Comparison of ENCODE assay signal across 8 cellular contexts in the genomic region with DNA sequence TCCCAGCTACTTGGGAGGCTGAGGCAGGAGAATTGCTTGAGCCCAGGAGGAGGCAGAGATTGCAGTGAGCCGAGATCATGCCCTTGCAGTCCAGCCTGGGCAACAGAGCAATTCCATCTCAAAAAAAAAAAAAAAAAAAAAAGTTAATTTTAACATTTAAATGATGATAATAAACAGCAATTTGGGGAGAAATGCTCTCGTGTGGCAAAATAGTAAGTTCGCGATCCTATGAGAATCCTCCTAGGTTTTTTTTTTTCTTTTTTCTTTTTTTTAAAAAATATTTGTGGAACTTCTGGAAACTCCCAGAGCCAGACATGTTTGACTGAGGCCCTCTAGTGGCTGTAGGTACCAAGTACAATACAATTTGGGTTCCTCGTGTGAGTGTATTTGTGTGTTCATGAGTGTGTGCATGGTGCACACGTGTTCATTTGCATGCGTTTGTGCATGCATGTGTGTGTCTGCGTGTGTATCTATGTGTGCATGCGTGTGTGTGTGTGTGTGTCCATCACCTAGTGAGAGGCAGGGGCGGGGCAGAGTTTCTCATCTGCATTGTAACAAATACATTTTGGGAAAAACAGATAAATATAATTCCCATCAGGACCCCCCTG. TPM values are rescaled to one million over a fixed set of nuclear protein-coding genes. Genes with fewer than 3 reads are reported as not detected.
A peak's percentile ranks its signal among the peaks of the same experiment; 100 is the strongest.
DNase-seq lines count a peak whose midpoint lies in the region; ATAC-seq and TF ChIP-seq lines count a peak whose summit lies in the region.

No MANE protein-coding gene starts in this region.

- H3K4me3 ChIP-seq in DOHH2 (ENCODE audit: low read length) (peak overlapping the region; percentile 39), OCI-LY1 (ENCODE audit: low read depth, low read length, poor library complexity, severe bottlenecking) (no peak overlapping the region), adipocyte (ENCODE audit: low read length) (no peak overlapping the region), left ventricle myocardium inferior (no peak overlapping the region)

- H3K9me3 ChIP-seq in DOHH2 (ENCODE audit: control insufficient read depth, insufficient read depth, low read length) (peaks cover 7% of the 10 kb centered on the region; the same call in 1 of the 2 replicates), OCI-LY1 (ENCODE audit: low read length) (no peaks in the 10 kb centered on the region), adipocyte (ENCODE audit: control insufficient read depth, low read length) (no peaks in the 10 kb centered on the region), left ventricle myocardium inferior (replicated peaks) (no peaks in the 10 kb centered on the region)

- TF ChIP-seq CTCF in DOHH2 (IDR thresholded peaks at IDR 0.05; ENCODE audit: low read depth, low read length, poor library complexity, severe bottlenecking) = peak; percentile 77
- peak; percentile 76 for TF ChIP-seq CTCF in OCI-LY1 (IDR thresholded peaks at IDR 0.05; ENCODE audit: low read length)
- peak; percentile 77 for TF ChIP-seq CTCF in left ventricle myocardium inferior (IDR thresholded peaks at IDR 0.05; ENCODE audit: borderline replicate concordance)

- H3K4me1 ChIP-seq in DOHH2 (ENCODE audit: control insufficient read depth, low read length) = peaks cover 31% of the 10 kb centered on the region
- H3K4me1 ChIP-seq in OCI-LY1 (ENCODE audit: insufficient read depth, low read length, severe bottlenecking) = peaks cover 14% of the 10 kb centered on the region
- H3K4me1 ChIP-seq in adipocyte (ENCODE audit: control insufficient read depth, insufficient read depth, low read length) = no peaks in the 10 kb centered on the region
- H3K4me1 ChIP-seq in left ventricle myocardium inferior = no peaks in the 10 kb centered on the region

- H3K79me2 ChIP-seq in DOHH2 (ENCODE audit: control insufficient read depth, low read length) (no peaks in the 10 kb centered on the region), OCI-LY1 (ENCODE audit: insufficient read depth, low read length) (no peaks in the 10 kb centered on the region)

- H3K9ac ChIP-seq in OCI-LY1 (ENCODE audit: low read length) (no peak overlapping the region), adipocyte (ENCODE audit: low read length) (no peak overlapping the region)

- no peak overlapping the region for H3K27ac ChIP-seq in DOHH2 (ENCODE audit: low read depth, low read length)
- no peak overlapping the region for H3K27ac ChIP-seq in OCI-LY1 (ENCODE audit: low read depth, low read length, poor library complexity, severe bottlenecking)
- H3K27ac ChIP-seq in left ventricle myocardium inferior (replicated peaks) = no peak overlapping the region

- no peak overlapping the region for H2AFZ ChIP-seq in OCI-LY1 (ENCODE audit: low read length)

- H3F3A ChIP-seq in DOHH2 (ENCODE audit: control insufficient read depth, insufficient read depth) = peaks cover 7% of the 10 kb centered on the region; the same call in 1 of the 2 replicates
- H3F3A ChIP-seq in OCI-LY1 (ENCODE audit: insufficient read depth, low read length) = no peaks in the 10 kb centered on the region

- H3K4me2 ChIP-seq in DOHH2 (ENCODE audit: low read length) (peak overlapping the region; percentile 61), OCI-LY1 (ENCODE audit: low read length) (no peak overlapping the region)

- DNase-seq in HT1080 (ENCODE audit: low read depth) (peak; percentile 52), adipocyte (ENCODE audit: low read depth) (peak; percentile 91), left ventricle myocardium inferior (no peak), sciatic nerve (ENCODE audit: low spot score) (no peak)

- H4K20me1 ChIP-seq in DOHH2 (ENCODE audit: control insufficient read depth, insufficient read depth, low read depth, low read length) = no peaks in the 10 kb centered on the region
- H4K20me1 ChIP-seq in OCI-LY1 (ENCODE audit: insufficient read depth, low read length) = no peaks in the 10 kb centered on the region

- H3K36me3 ChIP-seq in DOHH2 (ENCODE audit: control insufficient read depth, low read length) (no peaks in the 10 kb centered on the region), OCI-LY1 (ENCODE audit: insufficient read depth, low read length) (no peaks in the 10 kb centered on the region), adipocyte (ENCODE audit: control insufficient read depth, insufficient read depth, low read length, severe bottlenecking) (no peaks in the 10 kb centered on the region), left ventricle myocardium inferior (no peaks in the 10 kb centered on the region)

- ATAC-seq in sciatic nerve (peak; percentile 77), GM19035 (IDR thresholded peaks at IDR 0.05; ENCODE audit: unreplicated experiment) (no peak), HG03432 (IDR thresholded peaks at IDR 0.05; ENCODE audit: unreplicated experiment) (no peak)

- intact Hi-C loops in left ventricle myocardium inferior (cut with micrococcal nuclease) = no loop called here
- intact Hi-C loops in sciatic nerve (cut with DNase I) = no loop called here

- H3K9me2 ChIP-seq in DOHH2 (replicated peaks; ENCODE audit: control insufficient read depth, low read length) = no peaks in the 10 kb centered on the region
- no peaks in the 10 kb centered on the region for H3K9me2 ChIP-seq in OCI-LY1 (ENCODE audit: low read depth, low read length)

- H3K27me3 ChIP-seq in DOHH2 (ENCODE audit: control insufficient read depth, low read length) (peaks cover 12% of the 10 kb centered on the region), OCI-LY1 (ENCODE audit: insufficient read depth, low read length) (peaks cover 4% of the 10 kb centered on the region; the same call in 1 of the 2 replicates), adipocyte (replicated peaks; ENCODE audit: control insufficient read depth, insufficient read depth, low read length) (peaks cover 32% of the 10 kb centered on the region), left ventricle myocardium inferior (ENCODE audit: low read depth) (peaks cover 49% of the 10 kb centered on the region)

RNA-seq across cellular contexts. Expression of a gene that starts 31.2 kb away (rescaled TPM):
- total RNA-seq in HT1080 (2014; rRNA removed; shearing (Covaris generic)) = not detected in 2 replicates
- polyA plus RNA-seq in HT1080 (2015; cell fraction: cytosol; rRNA removed) = not detected in 2 replicates
- polyA plus RNA-seq in HT1080 (2015; cell fraction: nucleus; rRNA removed) = not detected in 2 replicates
- total RNA-seq in left ventricle myocardium inferior (not detected), sciatic nerve (not detected)

RNA-seq across cellular contexts. Expression of a gene that starts 36.2 kb away (rescaled TPM):
- 115 and 124 TPM in 2 replicates for total RNA-seq in HT1080 (2014; rRNA removed; shearing (Covaris generic))
- polyA plus RNA-seq in HT1080 (2015; cell fraction: cytosol; rRNA removed) = 60.9 and 71.3 TPM in 2 replicates
- polyA plus RNA-seq in HT1080 (2015; cell fraction: nucleus; rRNA removed) = 28.4 and 32.7 TPM in 2 replicates
- total RNA-seq in left ventricle myocardium inferior = 87.7 TPM
- total RNA-seq in sciatic nerve = 37.3 TPM

Comparison
In these comparisons a context has a peak if more than half of its experiments do, and no peak if none do; other contexts are left out.
1. DNase-seq: peak in HT1080 (single experiment) and adipocyte (single experiment); none in left ventricle myocardium inferior (single experiment) and sciatic nerve (single experiment).
2. Peak in every context shown above with its lines, with median percentiles within 50 percentile points of each other: CTCF ChIP-seq.